Comparison of ENCODE assay signal across 1 cellular context in genomic region chr1:115303364-115303763, GRCh38.
TF ChIP-seq lines count a peak whose summit lies in the region.

No MANE protein-coding gene starts in this region.

TF ChIP-seq in IMR-90, 13 proteins besides CTCF, POLR2A, EP300 and RAD21 (continued from another document):
- TF ChIP-seq, protein P1, sequence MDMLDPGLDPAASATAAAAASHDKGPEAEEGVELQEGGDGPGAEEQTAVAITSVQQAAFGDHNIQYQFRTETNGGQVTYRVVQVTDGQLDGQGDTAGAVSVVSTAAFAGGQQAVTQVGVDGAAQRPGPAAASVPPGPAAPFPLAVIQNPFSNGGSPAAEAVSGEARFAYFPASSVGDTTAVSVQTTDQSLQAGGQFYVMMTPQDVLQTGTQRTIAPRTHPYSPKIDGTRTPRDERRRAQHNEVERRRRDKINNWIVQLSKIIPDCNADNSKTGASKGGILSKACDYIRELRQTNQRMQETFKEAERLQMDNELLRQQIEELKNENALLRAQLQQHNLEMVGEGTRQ (IDR thresholded peaks at IDR 0.05; ENCODE audit: low read depth, low read length), result no peak
- TF ChIP-seq MXI1 (IDR thresholded peaks at IDR 0.05; ENCODE audit: borderline replicate concordance, low read depth, low read length) (no peak), RFX5 (IDR thresholded peaks at IDR 0.05; ENCODE audit: low read depth, low read length) (no peak), FOS (IDR thresholded peaks at IDR 0.05; ENCODE audit: low read depth, low read length) (no peak), MAFK (IDR thresholded peaks at IDR 0.05; ENCODE audit: low read depth, low read length) (no peak), BHLHE40 (IDR thresholded peaks at IDR 0.05; ENCODE audit: low read depth, low read length) (no peak)
- TF ChIP-seq, protein P2, sequence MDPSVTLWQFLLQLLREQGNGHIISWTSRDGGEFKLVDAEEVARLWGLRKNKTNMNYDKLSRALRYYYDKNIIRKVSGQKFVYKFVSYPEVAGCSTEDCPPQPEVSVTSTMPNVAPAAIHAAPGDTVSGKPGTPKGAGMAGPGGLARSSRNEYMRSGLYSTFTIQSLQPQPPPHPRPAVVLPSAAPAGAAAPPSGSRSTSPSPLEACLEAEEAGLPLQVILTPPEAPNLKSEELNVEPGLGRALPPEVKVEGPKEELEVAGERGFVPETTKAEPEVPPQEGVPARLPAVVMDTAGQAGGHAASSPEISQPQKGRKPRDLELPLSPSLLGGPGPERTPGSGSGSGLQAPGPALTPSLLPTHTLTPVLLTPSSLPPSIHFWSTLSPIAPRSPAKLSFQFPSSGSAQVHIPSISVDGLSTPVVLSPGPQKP (IDR thresholded peaks at IDR 0.05; ENCODE audit: borderline replicate concordance, low read depth, low read length), result no peak
TF ChIP-seq in IMR-90: peak in this region for 0.
